ENCODE assay signal across 9 cellular contexts in genomic region chr6:41706876-41707564, GRCh38. TPM values are rescaled to one million over a fixed set of nuclear protein-coding genes. Genes with fewer than 3 reads are reported as not detected.
DNase-seq lines count a peak whose midpoint lies in the region; ATAC-seq and TF ChIP-seq lines count a peak whose summit lies in the region.
"Had no signal": no experiment of that assay in that cellular context is flagged by ENCODE, and none has a peak within 500 bp of the region (broad histone marks: within the 10 kb centered on the region; RNA-seq: fewer than 3 reads in every experiment).

No MANE protein-coding gene starts in this region.

- H3K4me3 ChIP-seq in GM12875 (ENCODE audit: low read depth, low read length) = peak overlapping the region; percentile 13
- H3K4me3 ChIP-seq in epithelial cell of esophagus (ENCODE audit: low read length) = no peak overlapping the region
- H3K4me3 ChIP-seq: K562 had no signal

- peak overlapping the region; percentile 96 for H3K27ac ChIP-seq in RWPE1

- DNase-seq in RWPE1 (ENCODE audit: low spot score) (no peak), epithelial cell of esophagus (ENCODE audit: low read depth) (peak; percentile 45), occipital lobe (lab: John Stamatoyannopoulos, UW) (peak; percentile 28), RPMI8226 (no peak)
- no peak for DNase-seq in effector CD8-positive, alpha-beta T cell (lab: John Stamatoyannopoulos, UW)

- TF ChIP-seq CTCF in GM12875 (IDR thresholded peaks at IDR 0.05; ENCODE audit: borderline replicate concordance, insufficient read depth, low read depth, low read length) (no peak), RWPE1 (conservative IDR thresholded peaks at IDR 0.05; ENCODE audit: low read depth) (no peak), epithelial cell of esophagus (IDR thresholded peaks at IDR 0.05; ENCODE audit: insufficient read depth, low read depth, low read length, missing control alignments) (no peak)

- POLR2A ChIA-PET in RWPE1 (lab: Yijun Ruan, JAX; ENCODE audit: low non-redundant PET) = interaction anchor here (1.5 kb wide), 1 partner anchor 27 kb away, joined by 6 read pairs; no protein-coding TSS in a partner anchor

- no peak for ATAC-seq in HG02763 (IDR thresholded peaks at IDR 0.05; ENCODE audit: unreplicated experiment)
- no peak for ATAC-seq in HG03354 (IDR thresholded peaks at IDR 0.05; ENCODE audit: poor library complexity, severe bottlenecking, unreplicated experiment)

- CTCF ChIA-PET in RWPE1 (lab: Yijun Ruan, JAX) = interaction anchor here (0.7 to 1.7 kb wide), 6 partner anchors 13 to 348 kb away, joined by 3 to 11 read pairs (median 4); no protein-coding TSS in a partner anchor

RNA-seq across cellular contexts. Expression of gene TFEB, which starts 28.4 kb away (rescaled TPM):
- 3.4 TPM for total RNA-seq in occipital lobe

RNA-seq across cellular contexts. Expression of gene PGC, which starts 40.2 kb away (rescaled TPM):
- not detected for total RNA-seq in occipital lobe

Comparison
In these comparisons a context has a peak if more than half of its experiments do, and no peak if none do; other contexts are left out.
1. DNase-seq: peak in epithelial cell of esophagus (single experiment) and occipital lobe (single experiment); none in RWPE1 (single experiment), RPMI8226 (single experiment) and effector CD8-positive, alpha-beta T cell (single experiment).